In genomic region chr3:4720316-4721075, GRCh38 we compare ENCODE assay signal across 9 cellular contexts.
A peak's percentile ranks its signal among the peaks of the same experiment; 100 is the strongest.
DNase-seq lines count a peak whose midpoint lies in the region; ATAC-seq and TF ChIP-seq lines count a peak whose summit lies in the region.
"Had no signal": no experiment of that assay in that cellular context is flagged by ENCODE, and none has a peak within 500 bp of the region (broad histone marks: within the 10 kb centered on the region; RNA-seq: fewer than 3 reads in every experiment).

No MANE protein-coding gene starts in this region.

- H3K27me3 ChIP-seq in dorsolateral prefrontal cortex (no peaks in the 10 kb centered on the region), lung (ENCODE audit: control insufficient read depth, insufficient read depth) (no peaks in the 10 kb centered on the region), uterus (no peaks in the 10 kb centered on the region)

- TF ChIP-seq CTCF in AG04449 (IDR thresholded peaks at IDR 0.05; ENCODE audit: insufficient read depth, low read length, missing control alignments) (peak; percentile 3), dorsolateral prefrontal cortex (IDR thresholded peaks at IDR 0.05 in 54 of 56, conservative IDR thresholded peaks at IDR 0.05 in 2 of 56; ENCODE audit: low read depth in 1 of 56, partially characterized antibody in 56 of 56) (peak in 55 of 56 donors; percentile 2 to 72 (median 54)), lung (IDR thresholded peaks at IDR 0.05; ENCODE audit: control extremely low read depth, extremely low read depth) (peak; percentile 27), uterus (IDR thresholded peaks at IDR 0.05) (peak; percentile 44 to 76 (median 62))

- no peak overlapping the region for H3K4me3 ChIP-seq in AG04449 (ENCODE audit: low read depth, low read length)
- peak overlapping the region in 1 of 59 donors; percentile 6 for H3K4me3 ChIP-seq in dorsolateral prefrontal cortex
- H3K4me3 ChIP-seq in lung: no peak overlapping the region
- H3K4me3 ChIP-seq in uterus: no peak overlapping the region
- H3K4me3 ChIP-seq: HAP-1 had no signal

- H3K9me3 ChIP-seq in lung (ENCODE audit: control insufficient read depth in 2 of 2, insufficient read depth in 1 of 2, low read length in 1 of 2) (no peaks in the 10 kb centered on the region), uterus (no peaks in the 10 kb centered on the region)
- H3K9me3 ChIP-seq: HAP-1 had no signal

- ATAC-seq in GM18909 (IDR thresholded peaks at IDR 0.05; ENCODE audit: poor library complexity, unreplicated experiment): peak; percentile 46
- peak; percentile 70 for ATAC-seq in lung (ENCODE audit: insufficient read depth, low FRiP score)
- no peak for ATAC-seq in GM19397 (IDR thresholded peaks at IDR 0.05; ENCODE audit: unreplicated experiment)

- intact Hi-C loops in dorsolateral prefrontal cortex (cut with DNase I): loop anchor here in 1 of 2 donors (2.0 to 5.0 kb wide), 2 partner anchors 258 to 307 kb away; partner anchors contain the start of gene BHLHE40
- intact Hi-C loops in uterus (cut with DNase I; ENCODE audit: low total_unique reads): no loop called here

- DNase-seq in AG04449 (ENCODE audit: low read depth, low spot score) (no peak), RPMI8226 (peak; percentile 28), dorsolateral prefrontal cortex (peak in 6 of 10 donors; percentile 38 to 81 (median 63)), lung (ENCODE audit: low spot score) (peak; percentile 62), uterus (peak; percentile 77 to 86), RKO (ENCODE audit: low spot score) (no peak)

- CTCF ChIA-PET in AG04449 (lab: Yijun Ruan, JAX): interaction anchor here (0.6 to 13.0 kb wide), 11 partner anchors 9 to 335 kb away, joined by 3 to 416 read pairs (median 4); partner anchors contain the start of gene BHLHE40

- H3K36me3 ChIP-seq in lung (ENCODE audit: control insufficient read depth in 2 of 2, insufficient read depth in 2 of 2, low read length in 2 of 2) (peaks cover 0 to 3% of the 10 kb centered on the region in 2 donors), uterus (no peaks in the 10 kb centered on the region)
- H3K36me3 ChIP-seq: HAP-1 had no signal

- peaks cover 4 to 5% of the 10 kb centered on the region in 2 donors for H3K4me1 ChIP-seq in lung (ENCODE audit: control insufficient read depth in 2 of 2, insufficient read depth in 2 of 2, low read length in 2 of 2)
- peaks cover 5 to 19% of the 10 kb centered on the region in 2 donors for H3K4me1 ChIP-seq in uterus
- H3K4me1 ChIP-seq: HAP-1 had no signal

- WGBS in lung, 2 donors: 42 to 58% methylated on average over 12 of the region's 12 CpGs

- no peak for TF ChIP-seq POLR2A in uterus (IDR thresholded peaks at IDR 0.05)

- H3K27ac ChIP-seq in dorsolateral prefrontal cortex (peak overlapping the region in 58 of 59 donors; percentile 30 to 89 (median 78)), lung (ENCODE audit: low read depth in 1 of 2, low read length in 1 of 2) (peak overlapping the region in 1 of 2 donors; percentile 80), uterus (peak overlapping the region; percentile 68 to 70)

- POLR2A ChIA-PET in AG04449 (lab: Yijun Ruan, JAX): interaction anchor here (0.7 to 2.2 kb wide), 6 partner anchors 108 to 332 kb away, joined by 3 to 31 read pairs (median 6); partner anchors contain the start of gene BHLHE40

Comparison
In these comparisons a context has a peak if more than half of its experiments do, and no peak if none do; other contexts are left out.
1. DNase-seq: peak in RPMI8226 (single experiment), dorsolateral prefrontal cortex (6 of 10), lung (single experiment) and uterus (2 of 2); none in AG04449 (single experiment) and RKO (single experiment).
2. CTCF ChIP-seq: peak in every context shown above with its lines; median percentile 62 in uterus; 54 in dorsolateral prefrontal cortex; 27 in lung; 3 in AG04449.